ENCODE assay signal across 28 cellular contexts in genomic region chr14:95491936-95492608, GRCh38.
"Had no signal": no experiment of that assay in that cellular context is flagged by ENCODE, and none has a peak within 500 bp of the region (broad histone marks: within the 10 kb centered on the region; RNA-seq: fewer than 3 reads in every experiment).

No MANE protein-coding gene starts in this region.

- H3K27me3 Mint-ChIP-seq: activated naive CD4-positive, alpha-beta T cell treated with anti-CD3 and anti-CD28 coated beads, Interleukin-2, amount 50 U/mL, for 24 hours; activated naive CD8-positive, alpha-beta T cell treated with anti-CD3 and anti-CD28 coated beads, Interleukin-2, amount 50 U/mL, for 24 hours; natural killer cell treated with Interleukin-12 subunit alpha and Interleukin-12 subunit beta and Interleukin-15 and Interleukin-18, amount 100 ng/mL, for 72 hours had no signal

- H3K9me3 Mint-ChIP-seq: activated naive CD4-positive, alpha-beta T cell treated with anti-CD3 and anti-CD28 coated beads, Interleukin-2, amount 50 U/mL, for 24 hours had no signal

- H3K27ac Mint-ChIP-seq: activated naive CD4-positive, alpha-beta T cell treated with anti-CD3 and anti-CD28 coated beads, Interleukin-2, amount 50 U/mL, for 24 hours; activated naive CD8-positive, alpha-beta T cell treated with anti-CD3 and anti-CD28 coated beads, Interleukin-2, amount 50 U/mL, for 24 hours had no signal

- H3K27ac ChIP-seq: breast epithelium, heart right ventricle, left lung, VCaP had no signal

- H3K4me3 Mint-ChIP-seq: activated naive CD4-positive, alpha-beta T cell treated with anti-CD3 and anti-CD28 coated beads, Interleukin-2, amount 50 U/mL, for 24 hours; activated naive CD8-positive, alpha-beta T cell treated with anti-CD3 and anti-CD28 coated beads, Interleukin-2, amount 50 U/mL, for 24 hours; natural killer cell treated with Interleukin-12 subunit alpha and Interleukin-12 subunit beta and Interleukin-15 and Interleukin-18, amount 100 ng/mL, for 72 hours had no signal

- H3K27me3 ChIP-seq: breast epithelium, heart right ventricle, left lung, right atrium auricular region, testis had no signal

- FAIRE-seq: islet of Langerhans, TTC549, urothelium cell line had no signal

- ATAC-seq: activated naive CD8-positive, alpha-beta T cell treated with anti-CD3 and anti-CD28 coated beads, Interleukin-2, amount 50 U/mL, for 24 hours; left lung; natural killer cell treated with Interleukin-12 subunit alpha and Interleukin-12 subunit beta and Interleukin-15 and Interleukin-18, amount 100 ng/mL, for 72 hours had no signal

- H3K36me3 ChIP-seq: breast epithelium, esophagus squamous epithelium, left lung, right atrium auricular region had no signal

- H3K9me3 ChIP-seq: breast epithelium, esophagus squamous epithelium, left lung, right atrium auricular region, testis had no signal

- H3K4me3 ChIP-seq: breast epithelium, esophagus squamous epithelium, heart right ventricle, left lung, lung, right atrium auricular region, testis had no signal

- DNase-seq: activated CD4-positive, alpha-beta T cell treated with anti-CD3 and anti-CD28 coated beads for 48 hours; activated CD4-positive, alpha-beta T cell treated with anti-CD3 and anti-CD28 coated beads, Interleukin-2, amount 50 U/mL, for 48 hours; activated CD8-positive, alpha-beta memory T cell treated with anti-CD3 and anti-CD28 coated beads, Interleukin-2, amount 50 U/mL, for 4 hours; activated naive CD8-positive, alpha-beta T cell treated with anti-CD3 and anti-CD28 coated beads, Interleukin-2, amount 50 U/mL, for 24 hours; activated T-cell treated with anti-CD3 and anti-CD28 coated beads, Interleukin-2, amount 50 U/mL, for 1 hour; amygdala; central memory CD4-positive, alpha-beta T cell; dermis blood vessel endothelial cell; effector CD4-positive, alpha-beta T cell; esophagus squamous epithelium; heart right ventricle; left lung; mesendoderm; stimulated activated CD4-positive, alpha-beta T cell treated with anti-CD3 and anti-CD28 coated beads, Interleukin-15, amount 100 ng/mL, for 24 hours; stimulated activated CD4-positive, alpha-beta T cell treated with anti-CD3 and anti-CD28 coated beads, Interleukin-2, amount 100 ng/mL, for 24 hours; stimulated activated naive CD4-positive, alpha-beta T cell treated with Interleukin-2 at 50 U/mL for 16 hours; T-helper 9 cell; testis; trophoblast cell had no signal
